In genomic region chr1:185400057-185400456, GRCh38 we compare ENCODE assay signal across 16 cellular contexts.
DNase-seq lines count a peak whose midpoint lies in the region; ATAC-seq and TF ChIP-seq lines count a peak whose summit lies in the region.
"Had no signal": no experiment of that assay in that cellular context is flagged by ENCODE, and none has a peak within 500 bp of the region (broad histone marks: within the 10 kb centered on the region; RNA-seq: fewer than 3 reads in every experiment).

No MANE protein-coding gene starts in this region.

- DNase-seq in MCF 10A (ENCODE audit: unreplicated experiment) (peak; percentile 63), breast epithelium (ENCODE audit: low spot score in 2 of 2) (no peak), RPMI7951 (ENCODE audit: low read depth) (peak; percentile 72), fibroblast of mammary gland (ENCODE audit: low read depth) (peak; percentile 77), smooth muscle cell of the brain vasculature (ENCODE audit: low read depth, low spot score) (peak; percentile 21), NCI-H2081 (lab: John Stamatoyannopoulos, UW) (no peak), DMS53 treated with DMSO at 0.1 percent for 48 hours (lab: John Stamatoyannopoulos, UW; ENCODE audit: unreplicated experiment) (no peak)
- DNase-seq: DMS53, endodermal cell, hypothalamus, NCI-H524 treated with DMSO at 0.1 percent for 48 hours, occipital lobe had no signal

- no peaks in the 10 kb centered on the region for H3K36me3 Mint-ChIP-seq in MCF 10A (ENCODE audit: insufficient read depth, unreplicated experiment)

- TF ChIP-seq POLR2A in breast epithelium (IDR thresholded peaks at IDR 0.05): no peak

- no peak overlapping the region for H3K4me3 Mint-ChIP-seq in MCF 10A (ENCODE audit: unreplicated experiment)
- H3K4me3 Mint-ChIP-seq: endodermal cell had no signal

- H3K27me3 Mint-ChIP-seq in MCF 10A (ENCODE audit: insufficient read depth, unreplicated experiment): no peaks in the 10 kb centered on the region

- H3K4me3 ChIP-seq in breast epithelium (no peak overlapping the region), fibroblast of mammary gland (ENCODE audit: control insufficient read depth, low read depth, low read length) (no peak overlapping the region)
- H3K4me3 ChIP-seq: adrenal gland, HAP-1, lung had no signal

- CTCF ChIA-PET in MCF 10A (lab: Yijun Ruan, JAX): interaction anchor here (0.7 to 1.2 kb wide), 3 partner anchors 29 to 195 kb away, joined by 3 to 6 read pairs (median 3); partner anchors contain the start of gene IVNS1ABP

- H3K36me3 ChIP-seq in breast epithelium: no peaks in the 10 kb centered on the region
- H3K36me3 ChIP-seq: adrenal gland, HAP-1 had no signal

- no TSS peak for BruUV-seq in MCF 10A (replicated peaks; lab: Mats Ljungman, UMichigan)

- H3K4me1 Mint-ChIP-seq in MCF 10A (ENCODE audit: insufficient read depth, unreplicated experiment): peaks cover 10% of the 10 kb centered on the region

- no peak for ATAC-seq in GM19463 (IDR thresholded peaks at IDR 0.05; ENCODE audit: unreplicated experiment)

- no peaks in the 10 kb centered on the region for H3K9me3 Mint-ChIP-seq in MCF 10A (ENCODE audit: unreplicated experiment)
- H3K9me3 Mint-ChIP-seq: endodermal cell had no signal

- POLR2A ChIA-PET in MCF 10A (lab: Yijun Ruan, JAX): interaction anchor here (0.6 to 2.0 kb wide), 8 partner anchors 12 to 1779 kb away, joined by 3 to 16 read pairs (median 4); partner anchors contain the start of gene IVNS1ABP

- no peaks in the 10 kb centered on the region for H3K27me3 ChIP-seq in breast epithelium
- H3K27me3 ChIP-seq: adrenal gland had no signal

- no peak overlapping the region for H3K27ac ChIP-seq in breast epithelium
- H3K27ac ChIP-seq: adrenal gland had no signal

- no peaks in the 10 kb centered on the region for H3K4me1 ChIP-seq in breast epithelium

- TF ChIP-seq CTCF in MCF 10A (IDR thresholded peaks at IDR 0.05; ENCODE audit: unreplicated experiment) (no peak), breast epithelium (IDR thresholded peaks at IDR 0.05) (no peak), fibroblast of mammary gland (conservative IDR thresholded peaks at IDR 0.05; ENCODE audit: control insufficient read depth, insufficient read depth, low read depth, low read length) (no peak)

- no peaks in the 10 kb centered on the region for H3K9me3 ChIP-seq in breast epithelium
- H3K9me3 ChIP-seq: adrenal gland, HAP-1 had no signal

- no peak overlapping the region for H3K27ac Mint-ChIP-seq in MCF 10A (ENCODE audit: low read depth, unreplicated experiment)

- intact Hi-C loops in MCF 10A (cut with micrococcal nuclease) (no loop called here), breast epithelium (cut with DNase I; ENCODE audit: low total_unique reads) (no loop called here)

Comparison
In these comparisons a context has a peak if more than half of its experiments do, and no peak if none do; other contexts are left out.
1. DNase-seq: peak in MCF 10A (single experiment), RPMI7951 (single experiment), fibroblast of mammary gland (single experiment) and smooth muscle cell of the brain vasculature (single experiment); none in breast epithelium (0 of 2), NCI-H2081 (0 of 2) and DMS53 treated with DMSO at 0.1 percent for 48 hours (single experiment).